ENCODE assay signal across 19 cellular contexts in genomic region chr2:201500534-201500933, GRCh38. TPM values are rescaled to one million over a fixed set of nuclear protein-coding genes. Genes with fewer than 3 reads are reported as not detected.
DNase-seq lines count a peak whose midpoint lies in the region; ATAC-seq and TF ChIP-seq lines count a peak whose summit lies in the region.
"Had no signal": no experiment of that assay in that cellular context is flagged by ENCODE, and none has a peak within 500 bp of the region (broad histone marks: within the 10 kb centered on the region; RNA-seq: fewer than 3 reads in every experiment).

No MANE protein-coding gene starts in this region.

- peak; percentile 71 for DNase-seq in HCEC 1CT
- DNase-seq in PC-3: peak; percentile 30
- DNase-seq in fibroblast of lung (ENCODE audit: low read depth in 2 of 2): peak; percentile 47 to 58
- peak; percentile 31 for DNase-seq in osteoblast (ENCODE audit: insufficient read length, low spot score, missing footprints)
- DNase-seq in SK-N-DZ (ENCODE audit: low spot score): no peak
- DNase-seq in SW 1271 (lab: John Stamatoyannopoulos, UW): no peak
- no peak for DNase-seq in NCI-H187 treated with DMSO at 0.1 percent for 48 hours (lab: John Stamatoyannopoulos, UW)
- DNase-seq: activated CD4-positive, alpha-beta T cell treated with anti-CD3 and anti-CD28 coated beads, Interleukin-2, amount 50 U/mL, for 1 hour; activated CD8-positive, alpha-beta memory T cell treated with anti-CD3 and anti-CD28 coated beads, Interleukin-2, amount 50 U/mL, for 4 hours; activated gamma-delta T cell; amygdala; Caco-2; effector CD4-positive, alpha-beta T cell; esophagus squamous epithelium; left cardiac atrium; NCI-H1930; NK-92 treated with Interleukin-12 subunit alpha and Interleukin-12 subunit beta, amount 100 ng/mL, for 24 hours; stimulated activated CD4-positive, alpha-beta T cell treated with anti-CD3 and anti-CD28 coated beads, Interleukin-2, amount 100 ng/mL, for 48 hours had no signal

- H3K27ac ChIP-seq in PC-3 (ENCODE audit: low read length) (no peak overlapping the region), fibroblast of lung (ENCODE audit: insufficient read depth, low read length) (no peak overlapping the region), osteoblast (ENCODE audit: low read depth, low read length) (no peak overlapping the region)
- H3K27ac ChIP-seq: esophagus squamous epithelium, skin epidermis had no signal

- no peak for ATAC-seq in PC-3
- ATAC-seq: left cardiac atrium had no signal

- H3F3A ChIP-seq in PC-3 (ENCODE audit: low read length, unreplicated experiment): no peaks in the 10 kb centered on the region

- TF ChIP-seq CTCF in PC-3 (conservative IDR thresholded peaks at IDR 0.05; ENCODE audit: low read depth, low read length) (no peak), fibroblast of lung (conservative IDR thresholded peaks at IDR 0.05 in 1 of 2, IDR thresholded peaks at IDR 0.05 in 1 of 2; ENCODE audit: low read depth in 1 of 2, low read length in 2 of 2) (no peak), osteoblast (IDR thresholded peaks at IDR 0.05; ENCODE audit: extremely low read depth, low read depth, low read length) (no peak)

- CTCF ChIA-PET in PC-3 (lab: Charles Lee): no interaction called here

- H3K4me2 ChIP-seq in PC-3 (ENCODE audit: low read length): no peak overlapping the region
- no peak overlapping the region for H3K4me2 ChIP-seq in fibroblast of lung (ENCODE audit: extremely low read depth, insufficient read depth, low read length)
- no peak overlapping the region for H3K4me2 ChIP-seq in osteoblast (ENCODE audit: insufficient read depth, low read length)

- H3K9me3 ChIP-seq in PC-3 (ENCODE audit: low read length) (peaks cover 5% of the 10 kb centered on the region), fibroblast of lung (ENCODE audit: control insufficient read depth, insufficient read depth, low read depth, low read length) (no peaks in the 10 kb centered on the region), osteoblast (ENCODE audit: low read depth, low read length) (no peaks in the 10 kb centered on the region)

- H3K4me3 ChIP-seq in PC-3 (ENCODE audit: low read length): no peak overlapping the region
- H3K4me3 ChIP-seq in fibroblast of lung (replicated peaks in 1 of 4; ENCODE audit: control extremely low read depth in 1 of 4, insufficient read depth in 1 of 4, low read depth in 3 of 4, low read length in 4 of 4): no peak overlapping the region
- H3K4me3 ChIP-seq in osteoblast (ENCODE audit: insufficient read depth, low read length): no peak overlapping the region
- H3K4me3 ChIP-seq: esophagus squamous epithelium, skin epidermis had no signal

- no TSS peak for BruUV-seq in PC-3 (replicated peaks; lab: Mats Ljungman, UMichigan)

- H3K79me2 ChIP-seq in PC-3 (ENCODE audit: low read length) (no peaks in the 10 kb centered on the region), fibroblast of lung (ENCODE audit: control insufficient read depth, insufficient read depth, low read length) (no peaks in the 10 kb centered on the region), osteoblast (ENCODE audit: insufficient read depth, low read length) (no peaks in the 10 kb centered on the region)

- H3K36me3 ChIP-seq in PC-3 (ENCODE audit: low read depth, low read length) (no peaks in the 10 kb centered on the region), fibroblast of lung (ENCODE audit: control insufficient read depth, insufficient read depth, low read length) (no peaks in the 10 kb centered on the region), osteoblast (ENCODE audit: insufficient read depth, low read length) (no peaks in the 10 kb centered on the region)
- H3K36me3 ChIP-seq: esophagus squamous epithelium had no signal

- intact Hi-C loops in PC-3 (cut with micrococcal nuclease): no loop called here

- POLR2A ChIA-PET in PC-3 (lab: Charles Lee; ENCODE audit: unreplicated experiment): no interaction called here

- no peaks in the 10 kb centered on the region for H3K4me1 ChIP-seq in PC-3 (ENCODE audit: insufficient read depth, low read length)
- no peaks in the 10 kb centered on the region for H3K4me1 ChIP-seq in fibroblast of lung (ENCODE audit: control insufficient read depth, extremely low read depth, insufficient read depth, low read length)
- H3K4me1 ChIP-seq in osteoblast (ENCODE audit: insufficient read depth, low read length): no peaks in the 10 kb centered on the region
- H3K4me1 ChIP-seq: Caco-2, esophagus squamous epithelium had no signal

- no peaks in the 10 kb centered on the region for H3K9me2 ChIP-seq in PC-3 (replicated peaks; ENCODE audit: low read length)

- H4K20me1 ChIP-seq in PC-3 (ENCODE audit: low read length) (no peaks in the 10 kb centered on the region), fibroblast of lung (ENCODE audit: control insufficient read depth, extremely low read depth, insufficient read depth, low read length) (no peaks in the 10 kb centered on the region), osteoblast (ENCODE audit: insufficient read depth, low read length) (no peaks in the 10 kb centered on the region)

- H2AFZ ChIP-seq in PC-3 (ENCODE audit: low read length) (no peak overlapping the region), fibroblast of lung (ENCODE audit: low read length) (no peak overlapping the region), osteoblast (ENCODE audit: low read length) (no peak overlapping the region)

- H3K27me3 ChIP-seq in PC-3 (ENCODE audit: low read length) (no peaks in the 10 kb centered on the region), fibroblast of lung (ENCODE audit: control insufficient read depth, insufficient read depth, low read length) (no peaks in the 10 kb centered on the region), osteoblast (ENCODE audit: insufficient read depth, low read length) (no peaks in the 10 kb centered on the region)
- H3K27me3 ChIP-seq: esophagus squamous epithelium had no signal

- H3K9ac ChIP-seq in PC-3 (ENCODE audit: low read length): no peak overlapping the region
- H3K9ac ChIP-seq in fibroblast of lung (ENCODE audit: insufficient read depth, low read length): no peak overlapping the region

RNA-seq across cellular contexts. Expression of gene STRADB, which starts 49.0 kb away (rescaled TPM):
- 27.8 and 28.9 TPM in 2 replicates for total RNA-seq in PC-3 (2014; rRNA removed)
- 57.8 and 84.7 TPM in 2 replicates for total RNA-seq in fibroblast of lung
- 24.4 and 27.4 TPM in 2 replicates for polyA plus RNA-seq in fibroblast of lung
- polyA plus RNA-seq in fibroblast of lung (2012): 30.7 and 33.7 TPM in 2 replicates
- 18.5 and 20.1 TPM in 2 replicates for polyA minus RNA-seq in fibroblast of lung (ENCODE audit: low replicate concordance)
- 43.1 and 55.7 TPM in 2 replicates for total RNA-seq in osteoblast
- 54.1 and 86.4 TPM in 2 replicates for polyA plus RNA-seq in SK-N-DZ (2014; cell fraction: cytosol; rRNA removed)
- 43.1 and 61.7 TPM in 2 replicates for polyA plus RNA-seq in SK-N-DZ (2014; cell fraction: nucleus; rRNA removed)

RNA-seq across cellular contexts. Expression of gene TRAK2, which starts 49.3 kb away (rescaled TPM):
- total RNA-seq in PC-3 (2014; rRNA removed) (9.4 and 10.1 TPM in 2 replicates), fibroblast of lung (72.9 and 81.1 TPM in 2 replicates), osteoblast (56.8 and 66.3 TPM in 2 replicates)
- polyA plus RNA-seq in fibroblast of lung: 48.6 and 73.2 TPM in 2 replicates
- 30.4 and 46.3 TPM in 2 replicates for polyA plus RNA-seq in fibroblast of lung (2012)
- 26.7 and 36.1 TPM in 2 replicates for polyA minus RNA-seq in fibroblast of lung (ENCODE audit: low replicate concordance)
- polyA plus RNA-seq in SK-N-DZ (2014; cell fraction: cytosol; rRNA removed): 8.1 and 10.7 TPM in 2 replicates
- polyA plus RNA-seq in SK-N-DZ (2014; cell fraction: nucleus; rRNA removed): 8.8 and 10.2 TPM in 2 replicates

Comparison
In these comparisons a context has a peak if more than half of its experiments do, and no peak if none do; other contexts are left out.
1. DNase-seq: peak in HCEC 1CT (single experiment), PC-3 (single experiment), fibroblast of lung (2 of 2) and osteoblast (single experiment); none in SK-N-DZ (single experiment), SW 1271 (0 of 2) and NCI-H187 treated with DMSO at 0.1 percent for 48 hours (single experiment).